In genomic region chr2:31082002-31082401, GRCh38 we compare ENCODE assay signal across 26 cellular contexts. TPM values are rescaled to one million over a fixed set of nuclear protein-coding genes. Genes with fewer than 3 reads are reported as not detected.
"Had no signal": no experiment of that assay in that cellular context is flagged by ENCODE, and none has a peak within 500 bp of the region (broad histone marks: within the 10 kb centered on the region; RNA-seq: fewer than 3 reads in every experiment).

No MANE protein-coding gene starts in this region.

- H3K36me3 ChIP-seq: breast epithelium, gastroesophageal sphincter, left lung, right atrium auricular region, stomach, suprapubic skin, tibial nerve had no signal

- DNase-seq: activated B cell treated with CpG ODN at 0.5 μM for 24 hours; activated CD4-positive, alpha-beta T cell treated with anti-CD3 and anti-CD28 coated beads for 36 hours; activated CD8-positive, alpha-beta memory T cell treated with anti-CD3 and anti-CD28 coated beads, Interleukin-2, amount 10 ng/mL, durations not matched to agents 7 days and 5 days; activated CD8-positive, alpha-beta T cell treated with anti-CD3 and anti-CD28 coated beads, Interleukin-2, amount 10 ng/mL, durations not matched to agents 7 days and 5 days; activated naive CD8-positive, alpha-beta T cell treated with anti-CD3 and anti-CD28 coated beads, Interleukin-2, amount 50 U/mL, for 24 hours; activated T-cell treated with anti-CD3 and anti-CD28 coated beads, Interleukin-2, amount 50 U/mL, for 48 hours; dermis blood vessel endothelial cell; effector CD8-positive, alpha-beta T cell; head of caudate nucleus; hippocampal formation; immature natural killer cell; left lung; nephron progenitor cell; psoas muscle; stimulated activated CD4-positive, alpha-beta T cell treated with anti-CD3 and anti-CD28 coated beads, Interleukin-15, amount 100 ng/mL, for 24 hours; stimulated activated CD4-positive, alpha-beta T cell treated with anti-CD3 and anti-CD28 coated beads, Interleukin-2, amount 100 ng/mL, for 24 hours; stimulated activated naive B cell treated with anti-CD40 and anti-IgM and Interleukin-4, amounts not matched to agents 10 μg/mL and 1 μg/mL and 100 μg/mL, for 72 hours; stomach; T-helper 1 cell had no signal

- H3K9ac ChIP-seq: parathyroid adenoma had no signal

- H3K4me3 ChIP-seq: breast epithelium, gastroesophageal sphincter, left lung, psoas muscle, right atrium auricular region, stomach, suprapubic skin, tibial nerve had no signal

- H3K9me3 ChIP-seq: breast epithelium, gastroesophageal sphincter, left lung, psoas muscle, right atrium auricular region, stomach, suprapubic skin, tibial nerve had no signal

- H3K27ac ChIP-seq: breast epithelium, gastroesophageal sphincter, left lung, parathyroid adenoma, psoas muscle, right atrium auricular region, stomach, suprapubic skin, tibial nerve had no signal

- ATAC-seq: activated CD4-positive, alpha-beta T cell treated with anti-CD3 and anti-CD28 coated beads for 36 hours; activated CD8-positive, alpha-beta memory T cell treated with anti-CD3 and anti-CD28 coated beads, Interleukin-2, amount 10 ng/mL, durations not matched to agents 7 days and 5 days; activated CD8-positive, alpha-beta T cell treated with anti-CD3 and anti-CD28 coated beads, Interleukin-2, amount 10 ng/mL, durations not matched to agents 7 days and 5 days; activated naive CD8-positive, alpha-beta T cell treated with anti-CD3 and anti-CD28 coated beads, Interleukin-2, amount 50 U/mL, for 24 hours; gastroesophageal sphincter; left lung; psoas muscle; stimulated activated naive B cell treated with anti-CD40 and anti-IgM and Interleukin-4, amounts not matched to agents 10 μg/mL and 1 μg/mL and 100 μg/mL, for 72 hours had no signal

- H3K4me1 ChIP-seq: breast epithelium, gastroesophageal sphincter, left lung, parathyroid adenoma, psoas muscle, right atrium auricular region, stomach, suprapubic skin, tibial nerve had no signal

RNA-seq across cellular contexts. Expression of gene GALNT14, which starts 56.2 kb away (rescaled TPM):
- total RNA-seq: activated CD8-positive, alpha-beta T cell treated with anti-CD3 and anti-CD28 coated beads, Interleukin-2, amount 10 ng/mL, durations not matched to agents 7 days and 5 days; lung microvascular endothelial cell had no signal
- polyA plus RNA-seq: immature natural killer cell had no signal
